1 cellular context compared by ENCODE assay signal in genomic region chrX:49155900-49156837, GRCh38.
TF ChIP-seq lines count a peak whose summit lies in the region.

No MANE protein-coding gene starts in this region.

TF ChIP-seq in GM12878, 131 proteins besides CTCF, POLR2A, EP300 and RAD21 (continues in another document):
- TF ChIP-seq MEF2B (IDR thresholded peaks at IDR 0.05; ENCODE audit: partially characterized antibody, poor library complexity, severe bottlenecking) (no peak), CHD1 (IDR thresholded peaks at IDR 0.05; ENCODE audit: low read depth, low read length) (no peak), ZNF24 (IDR thresholded peaks at IDR 0.05) (no peak), CHD4 (IDR thresholded peaks at IDR 0.05) (no peak), PAX5 (IDR thresholded peaks at IDR 0.05; ENCODE audit: borderline replicate concordance, low read depth, low read length) (no peak), ZBTB11 (CRISPR knock-in tag; IDR thresholded peaks at IDR 0.05) (no peak), ZNF384 (IDR thresholded peaks at IDR 0.05; ENCODE audit: borderline replicate concordance, low read depth, low read length) (no peak), MLLT1 (IDR thresholded peaks at IDR 0.05) (no peak), FOXK2 (IDR thresholded peaks at IDR 0.05) (no peak), ZNF207 (IDR thresholded peaks at IDR 0.05; ENCODE audit: borderline replicate concordance) (no peak), MTA2 (IDR thresholded peaks at IDR 0.05; ENCODE audit: low read depth) (0 out of 2 replicates have a peak, but pooled peaks have one; percentile 11), ZSCAN29 (IDR thresholded peaks at IDR 0.05) (no peak), SMC3 (IDR thresholded peaks at IDR 0.05; ENCODE audit: borderline replicate concordance, low read length) (peak; percentile 25; the same call in 1 of the 2 replicates), MAX (IDR thresholded peaks at IDR 0.05; ENCODE audit: low read depth, low read length) (peak; percentile 40; the same call in 1 of the 2 replicates), JUNB (IDR thresholded peaks at IDR 0.05) (no peak), BMI1 (IDR thresholded peaks at IDR 0.05; ENCODE audit: borderline replicate concordance) (no peak), CREB1 (IDR thresholded peaks at IDR 0.05; ENCODE audit: low read depth) (peak; percentile 22; the same call in 1 of the 2 replicates), GATAD2B (conservative IDR thresholded peaks at IDR 0.05; ENCODE audit: low read depth) (0 out of 2 replicates have a peak, but pooled peaks have one; percentile 47), SMARCA5 (IDR thresholded peaks at IDR 0.05) (peak; percentile 77), CBX3 (IDR thresholded peaks at IDR 0.05; ENCODE audit: borderline replicate concordance, low read depth) (no peak), IKZF2 (IDR thresholded peaks at IDR 0.05) (0 out of 4 replicates have a peak, but pooled peaks of 1 of the 2 experiments have one; percentile 12), NFXL1 (IDR thresholded peaks at IDR 0.05; ENCODE audit: borderline replicate concordance) (no peak), SMAD5 (IDR thresholded peaks at IDR 0.05; ENCODE audit: low read depth) (0 out of 2 replicates have a peak, but pooled peaks have one; percentile 41), NRF1 (conservative IDR thresholded peaks at IDR 0.05; ENCODE audit: low read depth, low read length) (peak; percentile 51), CEBPB (IDR thresholded peaks at IDR 0.05; ENCODE audit: borderline replicate concordance in 1 of 2, low read depth in 2 of 2, low read length in 2 of 2) (no peak), HDGF (IDR thresholded peaks at IDR 0.05) (0 out of 2 replicates have a peak, but pooled peaks have one; percentile 27), ZZZ3 (IDR thresholded peaks at IDR 0.05; ENCODE audit: control insufficient read depth, insufficient read length, low read depth) (no peak), SPI1 (IDR thresholded peaks at IDR 0.05; ENCODE audit: borderline replicate concordance, insufficient read depth, low read depth, low read length) (peak; percentile 3; the same call in 1 of the 2 replicates), DPF2 (IDR thresholded peaks at IDR 0.05) (peak; percentile 35; the same call in 1 of the 2 replicates), BHLHE40 (IDR thresholded peaks at IDR 0.05; ENCODE audit: borderline replicate concordance in 1 of 2, low read depth in 2 of 2, low read length in 1 of 2) (peak; percentile 47 to 79; a peak in 2 of 4 replicates), POLR2AphosphoS5 (IDR thresholded peaks at IDR 0.05; ENCODE audit: low read length) (peak; percentile 37; the same call in 1 of the 2 replicates), BCL3 (IDR thresholded peaks at IDR 0.05; ENCODE audit: borderline replicate concordance, insufficient read depth, low read depth, low read length, poor library complexity, severe bottlenecking) (no peak), NR2C1 (IDR thresholded peaks at IDR 0.05) (0 out of 2 replicates have a peak, but pooled peaks have one; percentile 32), IKZF1 (conservative IDR thresholded peaks at IDR 0.05) (0 out of 2 replicates have a peak, but pooled peaks have one; percentile 19), KLF5 (IDR thresholded peaks at IDR 0.05; ENCODE audit: partially characterized antibody) (no peak), RUNX3 (IDR thresholded peaks at IDR 0.05; ENCODE audit: low read length) (peak; percentile 76), BACH1 (IDR thresholded peaks at IDR 0.05; ENCODE audit: borderline replicate concordance) (peak; percentile 62; the same call in 1 of the 2 replicates), KAT2A (conservative IDR thresholded peaks at IDR 0.05; ENCODE audit: control insufficient read depth, low read depth, low read length) (no peak), SREBF1 (IDR thresholded peaks at IDR 0.05; ENCODE audit: low read length) (no peak), YY1 (IDR thresholded peaks at IDR 0.05; ENCODE audit: low read depth, low read length) (peak; percentile 44; the same call in 1 of the 2 replicates), IRF4 (IDR thresholded peaks at IDR 0.05; ENCODE audit: low read depth, low read length) (no peak)
- TF ChIP-seq, protein P1, sequence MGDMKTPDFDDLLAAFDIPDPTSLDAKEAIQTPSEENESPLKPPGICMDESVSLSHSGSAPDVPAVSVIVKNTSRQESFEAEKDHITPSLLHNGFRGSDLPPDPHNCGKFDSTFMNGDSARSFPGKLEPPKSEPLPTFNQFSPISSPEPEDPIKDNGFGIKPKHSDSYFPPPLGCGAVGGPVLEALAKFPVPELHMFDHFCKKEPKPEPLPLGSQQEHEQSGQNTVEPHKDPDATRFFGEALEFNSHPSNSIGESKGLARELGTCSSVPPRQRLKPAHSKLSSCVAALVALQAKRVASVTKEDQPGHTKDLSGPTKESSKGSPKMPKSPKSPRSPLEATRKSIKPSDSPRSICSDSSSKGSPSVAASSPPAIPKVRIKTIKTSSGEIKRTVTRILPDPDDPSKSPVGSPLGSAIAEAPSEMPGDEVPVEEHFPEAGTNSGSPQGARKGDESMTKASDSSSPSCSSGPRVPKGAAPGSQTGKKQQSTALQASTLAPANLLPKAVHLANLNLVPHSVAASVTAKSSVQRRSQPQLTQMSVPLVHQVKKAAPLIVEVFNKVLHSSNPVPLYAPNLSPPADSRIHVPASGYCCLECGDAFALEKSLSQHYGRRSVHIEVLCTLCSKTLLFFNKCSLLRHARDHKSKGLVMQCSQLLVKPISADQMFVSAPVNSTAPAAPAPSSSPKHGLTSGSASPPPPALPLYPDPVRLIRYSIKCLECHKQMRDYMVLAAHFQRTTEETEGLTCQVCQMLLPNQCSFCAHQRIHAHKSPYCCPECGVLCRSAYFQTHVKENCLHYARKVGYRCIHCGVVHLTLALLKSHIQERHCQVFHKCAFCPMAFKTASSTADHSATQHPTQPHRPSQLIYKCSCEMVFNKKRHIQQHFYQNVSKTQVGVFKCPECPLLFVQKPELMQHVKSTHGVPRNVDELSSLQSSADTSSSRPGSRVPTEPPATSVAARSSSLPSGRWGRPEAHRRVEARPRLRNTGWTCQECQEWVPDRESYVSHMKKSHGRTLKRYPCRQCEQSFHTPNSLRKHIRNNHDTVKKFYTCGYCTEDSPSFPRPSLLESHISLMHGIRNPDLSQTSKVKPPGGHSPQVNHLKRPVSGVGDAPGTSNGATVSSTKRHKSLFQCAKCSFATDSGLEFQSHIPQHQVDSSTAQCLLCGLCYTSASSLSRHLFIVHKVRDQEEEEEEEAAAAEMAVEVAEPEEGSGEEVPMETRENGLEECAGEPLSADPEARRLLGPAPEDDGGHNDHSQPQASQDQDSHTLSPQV (IDR thresholded peaks at IDR 0.05) = peak; percentile 68; the same call in 1 of the 2 replicates
- TF ChIP-seq, protein P2, sequence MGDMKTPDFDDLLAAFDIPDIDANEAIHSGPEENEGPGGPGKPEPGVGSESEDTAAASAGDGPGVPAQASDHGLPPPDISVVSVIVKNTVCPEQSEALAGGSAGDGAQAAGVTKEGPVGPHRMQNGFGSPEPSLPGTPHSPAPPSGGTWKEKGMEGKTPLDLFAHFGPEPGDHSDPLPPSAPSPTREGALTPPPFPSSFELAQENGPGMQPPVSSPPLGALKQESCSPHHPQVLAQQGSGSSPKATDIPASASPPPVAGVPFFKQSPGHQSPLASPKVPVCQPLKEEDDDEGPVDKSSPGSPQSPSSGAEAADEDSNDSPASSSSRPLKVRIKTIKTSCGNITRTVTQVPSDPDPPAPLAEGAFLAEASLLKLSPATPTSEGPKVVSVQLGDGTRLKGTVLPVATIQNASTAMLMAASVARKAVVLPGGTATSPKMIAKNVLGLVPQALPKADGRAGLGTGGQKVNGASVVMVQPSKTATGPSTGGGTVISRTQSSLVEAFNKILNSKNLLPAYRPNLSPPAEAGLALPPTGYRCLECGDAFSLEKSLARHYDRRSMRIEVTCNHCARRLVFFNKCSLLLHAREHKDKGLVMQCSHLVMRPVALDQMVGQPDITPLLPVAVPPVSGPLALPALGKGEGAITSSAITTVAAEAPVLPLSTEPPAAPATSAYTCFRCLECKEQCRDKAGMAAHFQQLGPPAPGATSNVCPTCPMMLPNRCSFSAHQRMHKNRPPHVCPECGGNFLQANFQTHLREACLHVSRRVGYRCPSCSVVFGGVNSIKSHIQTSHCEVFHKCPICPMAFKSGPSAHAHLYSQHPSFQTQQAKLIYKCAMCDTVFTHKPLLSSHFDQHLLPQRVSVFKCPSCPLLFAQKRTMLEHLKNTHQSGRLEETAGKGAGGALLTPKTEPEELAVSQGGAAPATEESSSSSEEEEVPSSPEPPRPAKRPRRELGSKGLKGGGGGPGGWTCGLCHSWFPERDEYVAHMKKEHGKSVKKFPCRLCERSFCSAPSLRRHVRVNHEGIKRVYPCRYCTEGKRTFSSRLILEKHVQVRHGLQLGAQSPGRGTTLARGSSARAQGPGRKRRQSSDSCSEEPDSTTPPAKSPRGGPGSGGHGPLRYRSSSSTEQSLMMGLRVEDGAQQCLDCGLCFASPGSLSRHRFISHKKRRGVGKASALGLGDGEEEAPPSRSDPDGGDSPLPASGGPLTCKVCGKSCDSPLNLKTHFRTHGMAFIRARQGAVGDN (IDR thresholded peaks at IDR 0.05) = peak; percentile 86
- TF ChIP-seq, protein P3, sequence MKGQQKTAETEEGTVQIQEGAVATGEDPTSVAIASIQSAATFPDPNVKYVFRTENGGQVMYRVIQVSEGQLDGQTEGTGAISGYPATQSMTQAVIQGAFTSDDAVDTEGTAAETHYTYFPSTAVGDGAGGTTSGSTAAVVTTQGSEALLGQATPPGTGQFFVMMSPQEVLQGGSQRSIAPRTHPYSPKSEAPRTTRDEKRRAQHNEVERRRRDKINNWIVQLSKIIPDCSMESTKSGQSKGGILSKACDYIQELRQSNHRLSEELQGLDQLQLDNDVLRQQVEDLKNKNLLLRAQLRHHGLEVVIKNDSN (IDR thresholded peaks at IDR 0.05; ENCODE audit: borderline replicate concordance, extremely low read length, insufficient read depth, low read depth, low read length) = no peak
- TF ChIP-seq, protein P4, sequence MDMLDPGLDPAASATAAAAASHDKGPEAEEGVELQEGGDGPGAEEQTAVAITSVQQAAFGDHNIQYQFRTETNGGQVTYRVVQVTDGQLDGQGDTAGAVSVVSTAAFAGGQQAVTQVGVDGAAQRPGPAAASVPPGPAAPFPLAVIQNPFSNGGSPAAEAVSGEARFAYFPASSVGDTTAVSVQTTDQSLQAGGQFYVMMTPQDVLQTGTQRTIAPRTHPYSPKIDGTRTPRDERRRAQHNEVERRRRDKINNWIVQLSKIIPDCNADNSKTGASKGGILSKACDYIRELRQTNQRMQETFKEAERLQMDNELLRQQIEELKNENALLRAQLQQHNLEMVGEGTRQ (IDR thresholded peaks at IDR 0.05; ENCODE audit: borderline replicate concordance, low read depth, low read length) = no peak
- TF ChIP-seq, protein P5, sequence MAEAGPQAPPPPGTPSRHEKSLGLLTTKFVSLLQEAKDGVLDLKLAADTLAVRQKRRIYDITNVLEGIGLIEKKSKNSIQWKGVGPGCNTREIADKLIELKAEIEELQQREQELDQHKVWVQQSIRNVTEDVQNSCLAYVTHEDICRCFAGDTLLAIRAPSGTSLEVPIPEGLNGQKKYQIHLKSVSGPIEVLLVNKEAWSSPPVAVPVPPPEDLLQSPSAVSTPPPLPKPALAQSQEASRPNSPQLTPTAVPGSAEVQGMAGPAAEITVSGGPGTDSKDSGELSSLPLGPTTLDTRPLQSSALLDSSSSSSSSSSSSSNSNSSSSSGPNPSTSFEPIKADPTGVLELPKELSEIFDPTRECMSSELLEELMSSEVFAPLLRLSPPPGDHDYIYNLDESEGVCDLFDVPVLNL (IDR thresholded peaks at IDR 0.05; ENCODE audit: low read depth, low read length) = no peak
